12 cellular contexts compared by ENCODE assay signal in the genomic region with DNA sequence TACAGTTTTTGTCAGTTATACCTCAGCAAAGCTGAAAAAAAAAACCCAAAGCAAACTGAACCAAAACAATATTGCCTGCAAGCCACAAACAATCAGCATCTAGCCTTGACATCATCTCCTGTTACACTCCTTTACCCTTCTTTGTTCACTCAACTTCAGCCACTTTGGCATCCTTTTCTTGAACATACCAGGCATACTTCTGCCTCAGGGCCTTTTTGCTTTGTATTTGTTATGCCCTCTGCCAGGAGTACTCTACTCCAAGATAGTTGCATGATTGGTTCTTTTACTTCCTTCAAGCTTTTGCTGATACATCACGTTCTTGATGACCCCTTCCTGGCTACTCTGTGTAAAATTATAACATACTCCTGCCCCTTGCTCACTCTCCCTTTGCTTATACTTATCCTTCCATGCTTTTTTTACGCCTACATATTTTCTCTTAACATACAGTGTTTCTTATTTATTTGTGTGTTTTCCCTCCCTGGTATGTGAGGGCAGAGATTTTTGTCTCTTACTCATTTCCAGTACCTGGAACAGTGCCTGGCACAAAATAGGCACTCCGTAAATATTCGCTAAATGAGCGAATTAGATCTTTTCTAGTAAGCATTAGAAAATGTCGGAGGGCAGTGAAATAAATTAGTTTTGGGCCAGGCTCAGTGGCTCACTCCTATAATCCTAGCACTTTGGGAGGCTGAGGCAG. TPM values are rescaled to one million over a fixed set of nuclear protein-coding genes. Genes with fewer than 3 reads are reported as not detected.
DNase-seq lines count a peak whose midpoint lies in the region; ATAC-seq and TF ChIP-seq lines count a peak whose summit lies in the region.
"Had no signal": no experiment of that assay in that cellular context is flagged by ENCODE, and none has a peak within 500 bp of the region (broad histone marks: within the 10 kb centered on the region; RNA-seq: fewer than 3 reads in every experiment).

No MANE protein-coding gene starts in this region.

- H3K9me3 Mint-ChIP-seq in activated CD4-positive, alpha-beta memory T cell treated with anti-CD3 and anti-CD28 coated beads for 36 hours: no peaks in the 10 kb centered on the region
- H3K9me3 Mint-ChIP-seq: stimulated activated naive B cell treated with anti-CD40 and anti-IgM and Interleukin-4, amounts not matched to agents 10 μg/mL and 1 μg/mL and 100 μg/mL, for 72 hours had no signal

- peaks cover 6% of the 10 kb centered on the region for H3K36me3 Mint-ChIP-seq in activated CD4-positive, alpha-beta memory T cell treated with anti-CD3 and anti-CD28 coated beads for 36 hours

- peak overlapping the region; percentile 83 to 87 for H3K27ac ChIP-seq in breast epithelium
- H3K27ac ChIP-seq in iPS DF 6.9 (ENCODE audit: low read length): no peak overlapping the region
- H3K27ac ChIP-seq in upper lobe of right lung: peak overlapping the region; percentile 26
- no peak overlapping the region for H3K27ac ChIP-seq in uterus

- no peaks in the 10 kb centered on the region for H3K27me3 Mint-ChIP-seq in activated CD4-positive, alpha-beta memory T cell treated with anti-CD3 and anti-CD28 coated beads for 36 hours
- H3K27me3 Mint-ChIP-seq: stimulated activated naive B cell treated with anti-CD40 and anti-IgM and Interleukin-4, amounts not matched to agents 10 μg/mL and 1 μg/mL and 100 μg/mL, for 72 hours had no signal

- no peaks in the 10 kb centered on the region for H3K36me3 ChIP-seq in breast epithelium
- no peaks in the 10 kb centered on the region for H3K36me3 ChIP-seq in iPS DF 6.9 (ENCODE audit: control insufficient read depth, insufficient read depth, low read length)
- H3K36me3 ChIP-seq in upper lobe of right lung: no peaks in the 10 kb centered on the region
- no peaks in the 10 kb centered on the region for H3K36me3 ChIP-seq in uterus

- TF ChIP-seq POLR2A in breast epithelium (IDR thresholded peaks at IDR 0.05) (no peak), uterus (IDR thresholded peaks at IDR 0.05) (no peak)

- H3K9me3 ChIP-seq in breast epithelium (no peaks in the 10 kb centered on the region), iPS DF 6.9 (ENCODE audit: control insufficient read depth, insufficient read depth, low read length) (no peaks in the 10 kb centered on the region), upper lobe of right lung (no peaks in the 10 kb centered on the region), uterus (no peaks in the 10 kb centered on the region)

- CTCF ChIA-PET in activated CD4-positive, alpha-beta memory T cell treated with anti-CD3 and anti-CD28 coated beads for 36 hours (lab: Charles Lee): no interaction called here

- TF ChIP-seq CTCF in breast epithelium (IDR thresholded peaks at IDR 0.05) (no peak), upper lobe of right lung (IDR thresholded peaks at IDR 0.05) (no peak), uterus (IDR thresholded peaks at IDR 0.05) (no peak)

- H3K4me3 Mint-ChIP-seq in activated CD4-positive, alpha-beta memory T cell treated with anti-CD3 and anti-CD28 coated beads for 36 hours: no peak overlapping the region
- H3K4me3 Mint-ChIP-seq: stimulated activated naive B cell treated with anti-CD40 and anti-IgM and Interleukin-4, amounts not matched to agents 10 μg/mL and 1 μg/mL and 100 μg/mL, for 72 hours had no signal

- no peak overlapping the region for H3K27ac Mint-ChIP-seq in activated CD4-positive, alpha-beta memory T cell treated with anti-CD3 and anti-CD28 coated beads for 36 hours
- H3K27ac Mint-ChIP-seq: stimulated activated naive B cell treated with anti-CD40 and anti-IgM and Interleukin-4, amounts not matched to agents 10 μg/mL and 1 μg/mL and 100 μg/mL, for 72 hours had no signal

- ATAC-seq in Right ventricle myocardium inferior (peak; percentile 58), upper lobe of right lung (peak; percentile 94)
- ATAC-seq: esophagus mucosa; stimulated activated naive B cell treated with anti-CD40 and anti-IgM and Interleukin-4, amounts not matched to agents 10 μg/mL and 1 μg/mL and 100 μg/mL, for 72 hours had no signal

- DNase-seq in Right ventricle myocardium inferior (ENCODE audit: missing footprints) (no peak), cardiac septum (ENCODE audit: low spot score) (no peak), breast epithelium (ENCODE audit: low spot score in 2 of 2) (peak in 1 of 2 donors; percentile 65), iPS DF 6.9 (ENCODE audit: low read depth, low spot score) (peak; percentile 27), upper lobe of right lung (no peak), uterus (no peak)
- no peak for DNase-seq in activated CD4-positive, alpha-beta memory T cell treated with anti-CD3 and anti-CD28 coated beads for 36 hours
- DNase-seq in stimulated activated CD4-positive, alpha-beta T cell treated with anti-CD3 and anti-CD28 coated beads, Interleukin-4, amount 100 ng/mL, for 4 hours: no peak
- DNase-seq: activated T-cell treated with anti-CD3 and anti-CD28 coated beads, Interleukin-2, amount 50 U/mL, for 1 hour; SHP77; stimulated activated naive B cell treated with anti-CD40 and anti-IgM and Interleukin-4, amounts not matched to agents 10 μg/mL and 1 μg/mL and 100 μg/mL, for 72 hours had no signal

- H3K27me3 ChIP-seq in breast epithelium: no peaks in the 10 kb centered on the region
- H3K27me3 ChIP-seq in iPS DF 6.9 (ENCODE audit: control insufficient read depth, insufficient read depth, low read length): no peaks in the 10 kb centered on the region
- no peaks in the 10 kb centered on the region for H3K27me3 ChIP-seq in upper lobe of right lung
- H3K27me3 ChIP-seq in uterus: no peaks in the 10 kb centered on the region

- H3K4me1 Mint-ChIP-seq in activated CD4-positive, alpha-beta memory T cell treated with anti-CD3 and anti-CD28 coated beads for 36 hours (ENCODE audit: low read depth): no peaks in the 10 kb centered on the region
- H3K4me1 Mint-ChIP-seq: stimulated activated naive B cell treated with anti-CD40 and anti-IgM and Interleukin-4, amounts not matched to agents 10 μg/mL and 1 μg/mL and 100 μg/mL, for 72 hours had no signal

- H3K4me3 ChIP-seq in breast epithelium (no peak overlapping the region), iPS DF 6.9 (ENCODE audit: low read length) (no peak overlapping the region), upper lobe of right lung (no peak overlapping the region), uterus (no peak overlapping the region)

- intact Hi-C loops in Right ventricle myocardium inferior (cut with DNase I) (no loop called here), cardiac septum (cut with DNase I) (no loop called here), breast epithelium (cut with DNase I; ENCODE audit: low total_unique reads) (no loop called here), upper lobe of right lung (cut with DNase I) (no loop called here), uterus (cut with DNase I; ENCODE audit: low total_unique reads) (no loop called here)
- intact Hi-C loops in activated CD4-positive, alpha-beta memory T cell treated with anti-CD3 and anti-CD28 coated beads for 36 hours (cut with micrococcal nuclease): no loop called here

- H3K4me1 ChIP-seq in breast epithelium (peaks cover 0 to 12% of the 10 kb centered on the region in 2 donors), iPS DF 6.9 (ENCODE audit: control insufficient read depth, insufficient read depth, low read length) (peaks cover 1% of the 10 kb centered on the region; the same call in 1 of the 2 replicates), upper lobe of right lung (peaks cover 18% of the 10 kb centered on the region), uterus (peaks cover 9 to 10% of the 10 kb centered on the region in 2 donors)

- POLR2A ChIA-PET in activated CD4-positive, alpha-beta memory T cell treated with anti-CD3 and anti-CD28 coated beads for 36 hours (lab: Charles Lee): no interaction called here

- no CpG with 5 or more reads among the region's 6 CpGs for WGBS in iPS DF 6.9 (ENCODE audit: insufficient coverage, insufficient read length)

RNA-seq across cellular contexts. Expression of a gene that starts 12.7 kb away (rescaled TPM):
- total RNA-seq in Right ventricle myocardium inferior: 43.5 TPM
- 91.7 TPM for total RNA-seq in cardiac septum
- total RNA-seq in breast epithelium: 10 to 100 TPM; 16.0 to 71.6 (median 46.9) TPM
- 46.3 TPM for total RNA-seq in upper lobe of right lung
- 10 to 100 TPM; 43.7 to 51.2 TPM for total RNA-seq in activated CD4-positive, alpha-beta memory T cell treated with anti-CD3 and anti-CD28 coated beads for 36 hours
- total RNA-seq in uterus: 100 to 1,000 TPM in 1 of 4 donors, 10 to 100 TPM in 3; 29.4 to 102 (median 78.6) TPM

Comparison
In these comparisons a context has a peak if more than half of its experiments do, and no peak if none do; other contexts are left out.
1. H3K27ac ChIP-seq: peak in breast epithelium (2 of 2) and upper lobe of right lung (single experiment); none in iPS DF 6.9 (single experiment) and uterus (0 of 2).